11 cellular contexts compared by ENCODE assay signal in the genomic region with DNA sequence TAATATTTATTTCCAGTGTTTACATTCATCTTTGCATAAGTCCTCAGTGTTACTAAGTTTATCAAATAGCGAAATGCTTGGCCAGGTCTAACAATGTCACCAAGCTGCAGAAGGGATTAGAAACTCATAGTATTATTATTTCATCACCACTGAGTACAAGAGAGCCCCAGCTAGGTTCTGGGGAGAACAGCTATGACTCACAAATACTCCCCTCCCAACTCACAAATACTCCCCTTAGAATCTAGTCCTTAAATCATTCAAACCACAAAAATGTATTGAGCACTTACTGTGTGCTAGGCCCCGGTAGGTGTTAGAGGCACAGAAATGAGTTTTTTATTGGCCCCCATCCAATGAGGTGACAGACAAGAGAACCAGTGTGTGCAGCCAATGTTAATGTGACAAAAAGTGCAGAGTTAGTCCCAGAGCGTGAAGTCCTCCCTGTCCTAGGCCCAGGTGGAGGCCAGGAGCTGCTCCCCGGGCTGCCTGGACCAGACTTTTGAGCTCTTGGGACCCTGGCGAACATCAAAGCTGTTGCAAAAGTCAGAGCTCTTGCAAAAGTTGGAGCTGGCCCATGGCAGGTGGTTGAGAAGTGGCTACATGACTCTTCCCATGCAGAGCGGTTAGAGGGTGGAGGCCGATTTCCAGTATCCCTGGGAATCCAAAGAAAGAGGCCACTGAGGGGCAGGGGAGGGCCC. TPM values are rescaled to one million over a fixed set of nuclear protein-coding genes. Genes with fewer than 3 reads are reported as not detected.
DNase-seq lines count a peak whose midpoint lies in the region; ATAC-seq and TF ChIP-seq lines count a peak whose summit lies in the region.
"Had no signal": no experiment of that assay in that cellular context is flagged by ENCODE, and none has a peak within 500 bp of the region (broad histone marks: within the 10 kb centered on the region; RNA-seq: fewer than 3 reads in every experiment).

No MANE protein-coding gene starts in this region.

- no peaks in the 10 kb centered on the region for H3K4me1 Mint-ChIP-seq in CD4-positive, alpha-beta T cell (ENCODE audit: low read depth)
- no peaks in the 10 kb centered on the region for H3K4me1 Mint-ChIP-seq in activated T-helper 17 cell treated with anti-CD3 and anti-CD28 coated beads, Interleukin-2, amount 50 U/mL, for 72 hours

- CTCF ChIA-PET in CD4-positive, alpha-beta T cell (lab: Charles Lee): no interaction called here

- DNase-seq in GM12865 (ENCODE audit: low read depth): peak; percentile 45
- DNase-seq in foreskin keratinocyte: peak in 1 of 2 donors; percentile 52
- DNase-seq in CD4-positive, alpha-beta T cell: no peak
- DNase-seq in NOMO-1 treated with DMSO at 0.1 percent for 48 hours (lab: John Stamatoyannopoulos, UW; ENCODE audit: unreplicated experiment): no peak
- DNase-seq in middle frontal gyrus (ENCODE audit: extremely low spot score, low spot score): no peak
- DNase-seq: DND-41; NK-92 treated with Interleukin-12 subunit alpha and Interleukin-12 subunit beta, amount 100 ng/mL, for 24 hours; thyroid gland had no signal

- H3K4me1 ChIP-seq in foreskin keratinocyte: peaks cover 23% of the 10 kb centered on the region
- H3K4me1 ChIP-seq: thyroid gland had no signal

- H3K27ac Mint-ChIP-seq in CD4-positive, alpha-beta T cell: no peak overlapping the region
- no peak overlapping the region for H3K27ac Mint-ChIP-seq in activated T-helper 17 cell treated with anti-CD3 and anti-CD28 coated beads, Interleukin-2, amount 50 U/mL, for 72 hours

- H3K4me3 Mint-ChIP-seq in CD4-positive, alpha-beta T cell: no peak overlapping the region
- no peak overlapping the region for H3K4me3 Mint-ChIP-seq in activated T-helper 17 cell treated with anti-CD3 and anti-CD28 coated beads, Interleukin-2, amount 50 U/mL, for 72 hours

- H3K27me3 ChIP-seq in foreskin keratinocyte: no peaks in the 10 kb centered on the region
- no peaks in the 10 kb centered on the region for H3K27me3 ChIP-seq in CD4-positive, alpha-beta T cell (ENCODE audit: control insufficient read depth, insufficient read depth, low read length)
- H3K27me3 ChIP-seq: thyroid gland had no signal

- intact Hi-C loops in CD4-positive, alpha-beta T cell (cut with DNase I, micrococcal nuclease): loop anchor here in 1 of 2 experiments (5.0 kb wide), 1 partner anchor 244 kb away; no protein-coding TSS in a partner anchor

- ATAC-seq in GM21717 (IDR thresholded peaks at IDR 0.05; ENCODE audit: unreplicated experiment) (peak; percentile 46), HG03520 (IDR thresholded peaks at IDR 0.05; ENCODE audit: unreplicated experiment) (peak; percentile 49), foreskin keratinocyte (peak; percentile 52)
- ATAC-seq in CD4-positive, alpha-beta T cell (ENCODE audit: poor library complexity): no peak
- ATAC-seq in activated T-helper 17 cell treated with anti-CD3 and anti-CD28 coated beads, Interleukin-2, amount 50 U/mL, for 72 hours (replicated peaks): no peak

- no peaks in the 10 kb centered on the region for H3K9me3 ChIP-seq in CD4-positive, alpha-beta T cell (ENCODE audit: control insufficient read depth, low read length)
- H3K9me3 ChIP-seq: thyroid gland had no signal

- no peak overlapping the region for H3K4me3 ChIP-seq in GM12865 (ENCODE audit: low read depth, low read length)
- H3K4me3 ChIP-seq: thyroid gland had no signal

- H3K27ac ChIP-seq in foreskin keratinocyte: no peak overlapping the region
- no peak overlapping the region for H3K27ac ChIP-seq in CD4-positive, alpha-beta T cell (ENCODE audit: low read depth, low read length)
- H3K27ac ChIP-seq: thyroid gland had no signal

- H3K36me3 Mint-ChIP-seq in CD4-positive, alpha-beta T cell (ENCODE audit: low read depth): no peaks in the 10 kb centered on the region
- H3K36me3 Mint-ChIP-seq in activated T-helper 17 cell treated with anti-CD3 and anti-CD28 coated beads, Interleukin-2, amount 50 U/mL, for 72 hours (ENCODE audit: low read depth): no peaks in the 10 kb centered on the region

- TF ChIP-seq CTCF in GM12865 (IDR thresholded peaks at IDR 0.05; ENCODE audit: insufficient read depth, low read depth, low read length, missing control alignments) (no peak), foreskin keratinocyte (conservative IDR thresholded peaks at IDR 0.05) (no peak)
- no peak for TF ChIP-seq CTCF in CD4-positive, alpha-beta T cell (IDR thresholded peaks at IDR 0.05)

- no peaks in the 10 kb centered on the region for H3K27me3 Mint-ChIP-seq in CD4-positive, alpha-beta T cell
- H3K27me3 Mint-ChIP-seq in activated T-helper 17 cell treated with anti-CD3 and anti-CD28 coated beads, Interleukin-2, amount 50 U/mL, for 72 hours: peaks cover 5% of the 10 kb centered on the region

- POLR2A ChIA-PET in CD4-positive, alpha-beta T cell (lab: Charles Lee): no interaction called here

- H3K9me3 Mint-ChIP-seq in CD4-positive, alpha-beta T cell: no peaks in the 10 kb centered on the region
- H3K9me3 Mint-ChIP-seq in activated T-helper 17 cell treated with anti-CD3 and anti-CD28 coated beads, Interleukin-2, amount 50 U/mL, for 72 hours: no peaks in the 10 kb centered on the region

RNA-seq across cellular contexts. Expression of a gene that starts 9.8 kb away (rescaled TPM):
- total RNA-seq in foreskin keratinocyte: 23.7 and 30.8 TPM in 2 replicates
- polyA plus RNA-seq in foreskin keratinocyte: 16.5 and 21.0 TPM in 2 replicates
- not detected for total RNA-seq in CD4-positive, alpha-beta T cell
- total RNA-seq in activated T-helper 17 cell treated with anti-CD3 and anti-CD28 coated beads, Interleukin-2, amount 50 U/mL, for 72 hours: under 1 TPM in 1 of 2 donors, not detected in 1; 0.11 TPM

Comparison
In these comparisons a context has a peak if more than half of its experiments do, and no peak if none do; other contexts are left out.
1. ATAC-seq: peak in GM21717 (single experiment), HG03520 (single experiment) and foreskin keratinocyte (single experiment); none in CD4-positive, alpha-beta T cell (single experiment) and activated T-helper 17 cell treated with anti-CD3 and anti-CD28 coated beads, Interleukin-2, amount 50 U/mL, for 72 hours (single experiment).
2. RNA of a gene that starts 9.8 kb away (total RNA-seq): 23.7 to 30.8 TPM in foreskin keratinocyte; 0.11 TPM in activated T-helper 17 cell treated with anti-CD3 and anti-CD28 coated beads, Interleukin-2, amount 50 U/mL, for 72 hours and not detected in CD4-positive, alpha-beta T cell; every median in the first group is over 10 times any median in the second.